16 cellular contexts compared by ENCODE assay signal in genomic region chr3:114764056-114764492, GRCh38.
A peak's percentile ranks its signal among the peaks of the same experiment; 100 is the strongest.
DNase-seq lines count a peak whose midpoint lies in the region; ATAC-seq, FAIRE-seq and TF ChIP-seq lines count a peak whose summit lies in the region.
"Had no signal": no experiment of that assay in that cellular context is flagged by ENCODE, and none has a peak within 500 bp of the region (broad histone marks: within the 10 kb centered on the region; RNA-seq: fewer than 3 reads in every experiment).

No MANE protein-coding gene starts in this region.

- H3K4me1 Mint-ChIP-seq in central memory CD8-positive, alpha-beta T cell = peaks cover 22% of the 10 kb centered on the region

- 17% methylated on average over 4 of the region's 4 CpGs for WGBS in HepG2 (ENCODE audit: low lambda C conversion rate)

- no peaks in the 10 kb centered on the region for H3K27me3 Mint-ChIP-seq in central memory CD8-positive, alpha-beta T cell
- H3K27me3 Mint-ChIP-seq: activated CD4-positive, alpha-beta memory T cell treated with anti-CD3 and anti-CD28 coated beads for 36 hours; naive thymus-derived CD4-positive, alpha-beta T cell had no signal

- POLR2A ChIA-PET in HepG2 (lab: Yijun Ruan, JAX) = no interaction called here

- H3K9ac ChIP-seq in HepG2 (ENCODE audit: insufficient read depth, low read depth, low read length) = no peak overlapping the region

- no peaks in the 10 kb centered on the region for H3K36me3 ChIP-seq in HepG2 (replicated peaks in 1 of 2; ENCODE audit: control insufficient read depth in 1 of 2, insufficient read depth in 2 of 2, low read length in 2 of 2)
- H3K36me3 ChIP-seq: SJCRH30, tibial artery had no signal

- H3K27ac Mint-ChIP-seq in central memory CD8-positive, alpha-beta T cell (ENCODE audit: low read depth) = no peak overlapping the region
- H3K27ac Mint-ChIP-seq: activated CD4-positive, alpha-beta memory T cell treated with anti-CD3 and anti-CD28 coated beads for 36 hours; naive thymus-derived CD4-positive, alpha-beta T cell had no signal

- H3K4me1 ChIP-seq in HepG2 (ENCODE audit: insufficient read depth, low read length) = peaks cover 16% of the 10 kb centered on the region

- H3K36me3 Mint-ChIP-seq in central memory CD8-positive, alpha-beta T cell (ENCODE audit: insufficient read depth) = peaks cover 2% of the 10 kb centered on the region
- H3K36me3 Mint-ChIP-seq: activated CD4-positive, alpha-beta memory T cell treated with anti-CD3 and anti-CD28 coated beads for 36 hours had no signal

- no peaks in the 10 kb centered on the region for H3K9me3 ChIP-seq in HepG2 (ENCODE audit: low read length)
- H3K9me3 ChIP-seq: SJCRH30, tibial artery had no signal

- ATAC-seq in central memory CD8-positive, alpha-beta T cell (replicated peaks; ENCODE audit: extremely low read depth, poor library complexity, severe bottlenecking) = peak; percentile 71
- ATAC-seq in HepG2 (peak; percentile 40; the same call in 1 of the 3 replicates), GM19452 (IDR thresholded peaks at IDR 0.05; ENCODE audit: unreplicated experiment) (no peak)
- ATAC-seq: left cardiac atrium; naive thymus-derived CD4-positive, alpha-beta T cell had no signal

- intact Hi-C loops in HepG2 (cut with micrococcal nuclease; ENCODE audit: unreplicated experiment) = no loop called here

- H3K27me3 ChIP-seq in HepG2 (ENCODE audit: control insufficient read depth in 1 of 2, insufficient read depth in 2 of 2, low read length in 2 of 2) = no peaks in the 10 kb centered on the region
- H3K27me3 ChIP-seq: SJCRH30, tibial artery had no signal

- DNase-seq in EL = peak; percentile 14
- DNase-seq in LHCN-M2 (ENCODE audit: low read depth) = peak; percentile 35
- no peak for DNase-seq in central memory CD8-positive, alpha-beta T cell (ENCODE audit: low spot score in 2 of 2)
- DNase-seq in HepG2 (ENCODE audit: low spot score) = peak; percentile 23
- no peak for DNase-seq in SHP77 treated with DMSO at 0.1 percent for 48 hours (lab: John Stamatoyannopoulos, UW)
- DNase-seq in pons (ENCODE audit: low spot score) = no peak
- DNase-seq: activated CD4-positive, alpha-beta memory T cell treated with anti-CD3 and anti-CD28 coated beads for 36 hours; glutamatergic neuron; left cardiac atrium; naive thymus-derived CD4-positive, alpha-beta T cell; SJCRH30; tibial artery had no signal

- TF ChIP-seq EP300 in HepG2 (IDR thresholded peaks at IDR 0.05; ENCODE audit: low read depth in 2 of 2, low read length in 2 of 2) (peak in 1 of 2 experiments; percentile 41; a peak in 1 of 4 replicates), HepG2 (CRISPR knock-in tag; IDR thresholded peaks at IDR 0.05; ENCODE audit: borderline replicate concordance) (no peak)

- H2AFZ ChIP-seq in HepG2 (ENCODE audit: low read length) = no peak overlapping the region

- no peaks in the 10 kb centered on the region for H3K79me2 ChIP-seq in HepG2 (ENCODE audit: insufficient read depth, low read length)

- no peak for TF ChIP-seq RAD21 in HepG2 (CRISPR knock-in tag; IDR thresholded peaks at IDR 0.05)

- H3K4me3 Mint-ChIP-seq in central memory CD8-positive, alpha-beta T cell = no peak overlapping the region
- H3K4me3 Mint-ChIP-seq: activated CD4-positive, alpha-beta memory T cell treated with anti-CD3 and anti-CD28 coated beads for 36 hours; naive thymus-derived CD4-positive, alpha-beta T cell had no signal

- no peak for TF ChIP-seq POLR2A in HepG2 (IDR thresholded peaks at IDR 0.05; ENCODE audit: insufficient read depth in 1 of 2, low read depth in 2 of 2, low read length in 2 of 2)

- TF ChIP-seq CTCF in HepG2 (CRISPR knock-in tag; IDR thresholded peaks at IDR 0.05) = no peak

- CTCF ChIA-PET in HepG2 (lab: Yijun Ruan, JAX; ENCODE audit: low intra/inter-chr PET ratio, low total read pairs) = no interaction called here

- BruUV-seq in HepG2 (replicated peaks; lab: Mats Ljungman, UMichigan) = no TSS peak

- no peak overlapping the region for H3K4me3 ChIP-seq in HepG2 (replicated peaks in 1 of 3; ENCODE audit: insufficient read depth in 1 of 3, low read depth in 2 of 3, low read length in 3 of 3)
- H3K4me3 ChIP-seq: SJCRH30, tibial artery had no signal

- peak overlapping the region; percentile 15; the same call in 1 of the 2 replicates for H3K4me2 ChIP-seq in HepG2 (ENCODE audit: low read depth, low read length)

- in situ Hi-C loops in HepG2 (cut with HindIII; ENCODE audit: extremely low pct_ligation_motif_present, low pct_unique_long_range_greater_than_20kb) = no loop called here

- no peak for FAIRE-seq in HepG2 (lab: Jason Lieb, UNC)
- FAIRE-seq: endometrium, G401.6 had no signal

- H4K20me1 ChIP-seq in HepG2 (ENCODE audit: insufficient read depth, low read length) = no peaks in the 10 kb centered on the region

- H3K9me3 Mint-ChIP-seq in central memory CD8-positive, alpha-beta T cell = no peaks in the 10 kb centered on the region
- H3K9me3 Mint-ChIP-seq: activated CD4-positive, alpha-beta memory T cell treated with anti-CD3 and anti-CD28 coated beads for 36 hours had no signal

- H3K27ac ChIP-seq in HepG2 (ENCODE audit: extremely low read length, insufficient read depth, low read length) = no peak overlapping the region
- H3K27ac ChIP-seq: C4-2B, SJCRH30, tibial artery had no signal

TF ChIP-seq in HepG2, 621 proteins besides CTCF, POLR2A, EP300 and RAD21 (continues in another document):
- TF ChIP-seq MAFK (conservative IDR thresholded peaks at IDR 0.05 in 1 of 2, IDR thresholded peaks at IDR 0.05 in 1 of 2; ENCODE audit: low read length in 2 of 2) (peak; percentile 52 to 83), SOX6 (IDR thresholded peaks at IDR 0.05) (no peak), SOX6 (CRISPR knock-in tag; IDR thresholded peaks at IDR 0.05) (0 out of 2 replicates have a peak, but pooled peaks have one; percentile 31), NFE2L2 (IDR thresholded peaks at IDR 0.05; ENCODE audit: low read length) (peak; percentile 63; the same call in 1 of the 2 replicates), ZNF512 (CRISPR knock-in tag; IDR thresholded peaks at IDR 0.05) (no peak), PAXIP1 (CRISPR knock-in tag; conservative IDR thresholded peaks at IDR 0.05) (peak; percentile 29; the same call in 1 of the 2 replicates), TCF7 (IDR thresholded peaks at IDR 0.05; ENCODE audit: low read depth) (peak; percentile 20; the same call in 1 of the 2 replicates), PRDM4 (CRISPR knock-in tag; IDR thresholded peaks at IDR 0.05; ENCODE audit: borderline replicate concordance) (no peak), SOX13 (IDR thresholded peaks at IDR 0.05) (no peak), SOX13 (CRISPR knock-in tag; conservative IDR thresholded peaks at IDR 0.05 in 1 of 2, IDR thresholded peaks at IDR 0.05 in 1 of 2) (peak in 1 of 2 experiments; percentile 15; a peak in 1 of 4 replicates), CBFB (CRISPR knock-in tag; IDR thresholded peaks at IDR 0.05) (no peak)

Comparison
In these comparisons a context has a peak if more than half of its experiments do, and no peak if none do; other contexts are left out.
1. DNase-seq: peak in EL (single experiment), LHCN-M2 (single experiment) and HepG2 (single experiment); none in central memory CD8-positive, alpha-beta T cell (0 of 2), SHP77 treated with DMSO at 0.1 percent for 48 hours (single experiment) and pons (single experiment).